ENCODE assay signal across 13 cellular contexts in the genomic region with DNA sequence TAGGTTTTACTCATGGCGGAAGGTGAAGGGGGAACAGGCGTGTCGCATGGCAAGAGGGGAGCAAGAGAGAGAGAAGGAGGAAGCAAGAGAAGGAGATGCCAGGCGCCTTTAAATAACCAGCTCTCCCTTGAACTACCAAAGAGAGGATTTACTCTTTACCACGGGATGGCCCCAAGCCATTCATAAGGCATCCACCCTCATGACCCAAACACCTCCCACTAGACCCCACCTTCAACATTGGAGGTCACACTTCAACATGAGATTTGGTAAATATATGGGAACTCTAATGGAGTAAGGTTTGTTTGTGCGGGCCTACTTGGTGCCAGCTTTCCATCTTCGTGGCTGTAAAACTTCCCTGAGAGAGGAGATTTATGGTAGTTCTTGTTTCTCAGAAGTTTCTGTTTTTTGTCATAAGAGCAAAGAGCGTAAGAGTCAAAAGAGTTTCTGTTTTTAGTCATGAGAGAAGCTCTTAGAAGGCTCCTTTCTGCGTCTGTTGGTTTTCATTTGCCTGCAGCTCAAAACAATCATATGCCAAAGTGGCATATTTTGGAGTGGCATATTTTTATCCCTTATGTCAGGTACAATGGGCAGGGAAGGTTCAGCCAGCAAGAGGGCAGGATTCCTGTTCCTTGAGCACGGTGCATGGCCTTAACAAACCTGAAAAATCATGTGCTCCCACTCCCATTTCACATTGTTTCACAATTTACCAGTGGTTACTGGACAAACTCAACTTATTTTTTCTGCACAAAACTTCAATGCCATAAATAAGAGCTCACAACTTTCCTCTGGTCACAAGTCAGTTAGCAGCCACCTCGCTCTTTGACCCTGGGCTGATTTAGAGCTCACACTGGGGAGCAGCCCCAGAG. TPM values are rescaled to one million over a fixed set of nuclear protein-coding genes. Genes with fewer than 3 reads are reported as not detected.
DNase-seq lines count a peak whose midpoint lies in the region; ATAC-seq and TF ChIP-seq lines count a peak whose summit lies in the region.
"Had no signal": no experiment of that assay in that cellular context is flagged by ENCODE, and none has a peak within 500 bp of the region (broad histone marks: within the 10 kb centered on the region; RNA-seq: fewer than 3 reads in every experiment).

No MANE protein-coding gene starts in this region.

- no peak for TF ChIP-seq POLR2A in suprapubic skin (IDR thresholded peaks at IDR 0.05)

- H3K9me3 Mint-ChIP-seq in activated T-cell treated with anti-CD3 and anti-CD28 coated beads, Interleukin-2, amount 50 U/mL, for 24 hours = no peaks in the 10 kb centered on the region
- H3K9me3 Mint-ChIP-seq in activated CD4-positive, alpha-beta memory T cell treated with anti-CD3 and anti-CD28 coated beads for 36 hours = no peaks in the 10 kb centered on the region
- H3K9me3 Mint-ChIP-seq in memory B cell = peaks cover 2% of the 10 kb centered on the region
- H3K9me3 Mint-ChIP-seq: type B pancreatic cell had no signal

- 66% methylated on average over 11 of the region's 11 CpGs for WGBS in suprapubic skin

- H3K4me3 Mint-ChIP-seq in activated T-cell treated with anti-CD3 and anti-CD28 coated beads, Interleukin-2, amount 50 U/mL, for 24 hours = peak overlapping the region; percentile 46
- peak overlapping the region; percentile 32 for H3K4me3 Mint-ChIP-seq in activated CD4-positive, alpha-beta memory T cell treated with anti-CD3 and anti-CD28 coated beads for 36 hours
- H3K4me3 Mint-ChIP-seq in memory B cell = peak overlapping the region; percentile 84
- H3K4me3 Mint-ChIP-seq: type B pancreatic cell had no signal

- peaks cover 20% of the 10 kb centered on the region for H3K36me3 ChIP-seq in suprapubic skin

- no peak for TF ChIP-seq EP300 in suprapubic skin (IDR thresholded peaks at IDR 0.05)

- H3K4me1 ChIP-seq in suprapubic skin = peaks cover 58% of the 10 kb centered on the region

- H3K27me3 Mint-ChIP-seq in activated T-cell treated with anti-CD3 and anti-CD28 coated beads, Interleukin-2, amount 50 U/mL, for 24 hours = no peaks in the 10 kb centered on the region
- H3K27me3 Mint-ChIP-seq in activated CD4-positive, alpha-beta memory T cell treated with anti-CD3 and anti-CD28 coated beads for 36 hours = no peaks in the 10 kb centered on the region
- H3K27me3 Mint-ChIP-seq in memory B cell = no peaks in the 10 kb centered on the region
- H3K27me3 Mint-ChIP-seq: type B pancreatic cell had no signal

- peaks cover 59% of the 10 kb centered on the region for H3K4me1 Mint-ChIP-seq in activated T-cell treated with anti-CD3 and anti-CD28 coated beads, Interleukin-2, amount 50 U/mL, for 24 hours (ENCODE audit: low read depth)
- H3K4me1 Mint-ChIP-seq in activated CD4-positive, alpha-beta memory T cell treated with anti-CD3 and anti-CD28 coated beads for 36 hours (ENCODE audit: low read depth) = peaks cover 53% of the 10 kb centered on the region
- peaks cover 44% of the 10 kb centered on the region for H3K4me1 Mint-ChIP-seq in memory B cell

- H3K36me3 Mint-ChIP-seq in activated T-cell treated with anti-CD3 and anti-CD28 coated beads, Interleukin-2, amount 50 U/mL, for 24 hours (ENCODE audit: low read depth) = peaks cover 83% of the 10 kb centered on the region
- H3K36me3 Mint-ChIP-seq in activated CD4-positive, alpha-beta memory T cell treated with anti-CD3 and anti-CD28 coated beads for 36 hours = peaks cover 45% of the 10 kb centered on the region
- peaks cover 29% of the 10 kb centered on the region for H3K36me3 Mint-ChIP-seq in memory B cell

- ATAC-seq in memory B cell (ENCODE audit: low read depth) (peak; percentile 17), GM18870 (IDR thresholded peaks at IDR 0.05; ENCODE audit: unreplicated experiment) (no peak)
- ATAC-seq: Panc1 had no signal

- no peak overlapping the region for H3K4me3 ChIP-seq in suprapubic skin

- H3K27me3 ChIP-seq in suprapubic skin = no peaks in the 10 kb centered on the region

- peak overlapping the region; percentile 91 for H3K27ac Mint-ChIP-seq in activated T-cell treated with anti-CD3 and anti-CD28 coated beads, Interleukin-2, amount 50 U/mL, for 24 hours
- peak overlapping the region; percentile 84 for H3K27ac Mint-ChIP-seq in activated CD4-positive, alpha-beta memory T cell treated with anti-CD3 and anti-CD28 coated beads for 36 hours
- H3K27ac Mint-ChIP-seq in memory B cell = peak overlapping the region; percentile 90

- peak overlapping the region; percentile 19 for H3K27ac ChIP-seq in suprapubic skin
- H3K27ac ChIP-seq: KMS-11 had no signal

- DNase-seq in activated T-cell treated with anti-CD3 and anti-CD28 coated beads, Interleukin-2, amount 50 U/mL, for 24 hours = no peak
- no peak for DNase-seq in activated T-cell treated with anti-CD3 and anti-CD28 coated beads, Interleukin-2, amount 50 U/mL, for 1 hour
- DNase-seq in activated CD4-positive, alpha-beta memory T cell treated with anti-CD3 and anti-CD28 coated beads for 36 hours = peak; percentile 33
- no peak for DNase-seq in memory B cell (ENCODE audit: low spot score in 2 of 2)
- DNase-seq in suprapubic skin (ENCODE audit: low spot score in 2 of 2) = no peak
- DNase-seq in NCI-H345 treated with DMSO at 0.1 percent for 48 hours (lab: John Stamatoyannopoulos, UW; ENCODE audit: unreplicated experiment) = no peak
- no peak for DNase-seq in DMS 273 treated with DMSO at 0.1 percent for 48 hours (lab: John Stamatoyannopoulos, UW)
- DNase-seq: NCI-H2081 treated with DMSO at 0.1 percent for 48 hours; stimulated activated CD4-positive, alpha-beta T cell treated with anti-CD3 and anti-CD28 coated beads, Interleukin-4, amount 100 ng/mL, for 4 hours had no signal

- CTCF ChIA-PET in activated CD4-positive, alpha-beta memory T cell treated with anti-CD3 and anti-CD28 coated beads for 36 hours (lab: Charles Lee) = interaction anchor here (1.0 to 4.3 kb wide), 9 partner anchors 11 to 42 kb away, joined by 3 to 39 read pairs (median 13); partner anchors contain the start of gene PML

- no peak for TF ChIP-seq CTCF in suprapubic skin (IDR thresholded peaks at IDR 0.05)

- intact Hi-C loops in activated CD4-positive, alpha-beta memory T cell treated with anti-CD3 and anti-CD28 coated beads for 36 hours (cut with micrococcal nuclease) = loop anchor here (1.0 to 5.0 kb wide), 5 partner anchors 10 to 535 kb away; partner anchors contain the start of genes ARID3B and STOML1

- POLR2A ChIA-PET in activated CD4-positive, alpha-beta memory T cell treated with anti-CD3 and anti-CD28 coated beads for 36 hours (lab: Charles Lee) = interaction anchor here (0.6 to 3.2 kb wide), 7 partner anchors 9 to 32 kb away, joined by 3 to 22 read pairs (median 5); partner anchors contain the start of gene PML

- H3K9me3 ChIP-seq in suprapubic skin = no peaks in the 10 kb centered on the region

RNA-seq across cellular contexts. Expression of gene PML, which starts 12.5 kb away (rescaled TPM):
- total RNA-seq in activated CD4-positive, alpha-beta memory T cell treated with anti-CD3 and anti-CD28 coated beads for 36 hours = 10 to 100 TPM; 67.6 to 69.8 TPM
- total RNA-seq in suprapubic skin = 100 to 1,000 TPM in 1 of 4 donors, 10 to 100 TPM in 3; 59.2 to 111 (median 82.5) TPM

RNA-seq across cellular contexts. Expression of gene STOML1, which starts 14.9 kb away (rescaled TPM):
- 10 to 100 TPM in 1 of 2 experiments, 1 to 10 TPM in 1; 7.1 to 10.1 TPM for total RNA-seq in activated CD4-positive, alpha-beta memory T cell treated with anti-CD3 and anti-CD28 coated beads for 36 hours
- total RNA-seq in suprapubic skin = 10 to 100 TPM in 3 of 4 donors, 1 to 10 TPM in 1; 9.7 to 25.3 (median 10.7) TPM

Comparison
In these comparisons a context has a peak if more than half of its experiments do, and no peak if none do; other contexts are left out.
1. H3K4me3 Mint-ChIP-seq: peak in every context shown above with its lines; median percentile 84 in memory B cell; 46 in activated T-cell treated with anti-CD3 and anti-CD28 coated beads, Interleukin-2, amount 50 U/mL, for 24 hours; 32 in activated CD4-positive, alpha-beta memory T cell treated with anti-CD3 and anti-CD28 coated beads for 36 hours.